ENCODE assay signal across 22 cellular contexts in genomic region chr6:72316675-72317380, GRCh38.
"Had no signal": no experiment of that assay in that cellular context is flagged by ENCODE, and none has a peak within 500 bp of the region (broad histone marks: within the 10 kb centered on the region; RNA-seq: fewer than 3 reads in every experiment).

No MANE protein-coding gene starts in this region.

- H3K4me1 Mint-ChIP-seq: activated CD4-positive, alpha-beta T cell treated with anti-CD3 and anti-CD28 coated beads for 36 hours; activated CD8-positive, alpha-beta memory T cell treated with anti-CD3 and anti-CD28 coated beads, Interleukin-2, amount 10 ng/mL, durations not matched to agents 7 days and 5 days; activated naive CD8-positive, alpha-beta T cell treated with anti-CD3 and anti-CD28 coated beads, Interleukin-2, amount 10 ng/mL, durations not matched to agents 7 days and 5 days; central memory CD8-positive, alpha-beta T cell; neural progenitor cell had no signal

- FAIRE-seq: small intestine had no signal

- H3K27ac ChIP-seq: brain microvascular endothelial cell, neural progenitor cell, parathyroid adenoma, SK-N-MC, stomach, vagina had no signal

- H3K4me2 ChIP-seq: neural progenitor cell had no signal

- H3K9me3 ChIP-seq: stomach, vagina had no signal

- H3K4me3 ChIP-seq: neural progenitor cell, SK-N-MC, stomach, vagina had no signal

- DNase-seq: activated CD4-positive, alpha-beta memory T cell treated with anti-CD3 and anti-CD28 coated beads for 36 hours; activated CD4-positive, alpha-beta T cell treated with anti-CD3 and anti-CD28 coated beads for 36 hours; activated CD8-positive, alpha-beta memory T cell treated with anti-CD3 and anti-CD28 coated beads, Interleukin-2, amount 10 ng/mL, durations not matched to agents 7 days and 5 days; activated gamma-delta T cell; activated naive CD8-positive, alpha-beta T cell treated with anti-CD3 and anti-CD28 coated beads, Interleukin-2, amount 10 ng/mL, durations not matched to agents 7 days and 5 days; activated T-cell treated with anti-CD3 and anti-CD28 coated beads, Interleukin-2, amount 50 U/mL, for 72 hours; brain microvascular endothelial cell; effector CD8-positive, alpha-beta T cell; foreskin fibroblast; kidney glomerular epithelial cell; left ventricle myocardium superior; retina; small intestine; stimulated activated CD4-positive, alpha-beta T cell treated with anti-CD3 and anti-CD28 coated beads, Interleukin-4, amount 100 ng/mL, for 4 hours; stimulated activated CD8-positive, alpha-beta memory T cell treated with anti-CD3 and anti-CD28 coated beads, Interleukin-4, amount 100 ng/mL, for 48 hours; stomach; T-helper 9 cell had no signal

- H3K4me1 ChIP-seq: neural progenitor cell, parathyroid adenoma, stomach, vagina had no signal

- H3K4me3 Mint-ChIP-seq: activated CD4-positive, alpha-beta memory T cell treated with anti-CD3 and anti-CD28 coated beads for 36 hours; activated CD4-positive, alpha-beta T cell treated with anti-CD3 and anti-CD28 coated beads for 36 hours; activated CD8-positive, alpha-beta memory T cell treated with anti-CD3 and anti-CD28 coated beads, Interleukin-2, amount 10 ng/mL, durations not matched to agents 7 days and 5 days; activated naive CD8-positive, alpha-beta T cell treated with anti-CD3 and anti-CD28 coated beads, Interleukin-2, amount 10 ng/mL, durations not matched to agents 7 days and 5 days; activated T-cell treated with anti-CD3 and anti-CD28 coated beads, Interleukin-2, amount 50 U/mL, for 72 hours; central memory CD8-positive, alpha-beta T cell; neural progenitor cell had no signal

- H3K9ac ChIP-seq: neural progenitor cell, parathyroid adenoma had no signal

- H3K79me2 ChIP-seq: parathyroid adenoma had no signal

- H3K9me3 Mint-ChIP-seq: activated CD4-positive, alpha-beta memory T cell treated with anti-CD3 and anti-CD28 coated beads for 36 hours; activated naive CD8-positive, alpha-beta T cell treated with anti-CD3 and anti-CD28 coated beads, Interleukin-2, amount 10 ng/mL, durations not matched to agents 7 days and 5 days; activated T-cell treated with anti-CD3 and anti-CD28 coated beads, Interleukin-2, amount 50 U/mL, for 72 hours; central memory CD8-positive, alpha-beta T cell; neural progenitor cell had no signal

- H3K27me3 ChIP-seq: brain microvascular endothelial cell, neural progenitor cell, stomach, vagina had no signal

- H3K36me3 ChIP-seq: brain microvascular endothelial cell, neural progenitor cell, stomach, vagina had no signal

- H3K36me3 Mint-ChIP-seq: activated CD4-positive, alpha-beta memory T cell treated with anti-CD3 and anti-CD28 coated beads for 36 hours; activated CD8-positive, alpha-beta memory T cell treated with anti-CD3 and anti-CD28 coated beads, Interleukin-2, amount 10 ng/mL, durations not matched to agents 7 days and 5 days; activated naive CD8-positive, alpha-beta T cell treated with anti-CD3 and anti-CD28 coated beads, Interleukin-2, amount 10 ng/mL, durations not matched to agents 7 days and 5 days; neural progenitor cell had no signal

- ATAC-seq: activated CD4-positive, alpha-beta T cell treated with anti-CD3 and anti-CD28 coated beads for 36 hours; activated CD8-positive, alpha-beta memory T cell treated with anti-CD3 and anti-CD28 coated beads, Interleukin-2, amount 10 ng/mL, durations not matched to agents 7 days and 5 days; activated T-cell treated with anti-CD3 and anti-CD28 coated beads, Interleukin-2, amount 50 U/mL, for 72 hours; left ventricle myocardium superior had no signal

- H3K27ac Mint-ChIP-seq: activated CD4-positive, alpha-beta memory T cell treated with anti-CD3 and anti-CD28 coated beads for 36 hours; activated CD4-positive, alpha-beta T cell treated with anti-CD3 and anti-CD28 coated beads for 36 hours; activated CD8-positive, alpha-beta memory T cell treated with anti-CD3 and anti-CD28 coated beads, Interleukin-2, amount 10 ng/mL, durations not matched to agents 7 days and 5 days; activated naive CD8-positive, alpha-beta T cell treated with anti-CD3 and anti-CD28 coated beads, Interleukin-2, amount 10 ng/mL, durations not matched to agents 7 days and 5 days; activated T-cell treated with anti-CD3 and anti-CD28 coated beads, Interleukin-2, amount 50 U/mL, for 72 hours; neural progenitor cell had no signal

- H3K27me3 Mint-ChIP-seq: activated CD8-positive, alpha-beta memory T cell treated with anti-CD3 and anti-CD28 coated beads, Interleukin-2, amount 10 ng/mL, durations not matched to agents 7 days and 5 days; central memory CD8-positive, alpha-beta T cell had no signal

- H2AFZ ChIP-seq: neural progenitor cell, parathyroid adenoma had no signal
